In the genomic region with DNA sequence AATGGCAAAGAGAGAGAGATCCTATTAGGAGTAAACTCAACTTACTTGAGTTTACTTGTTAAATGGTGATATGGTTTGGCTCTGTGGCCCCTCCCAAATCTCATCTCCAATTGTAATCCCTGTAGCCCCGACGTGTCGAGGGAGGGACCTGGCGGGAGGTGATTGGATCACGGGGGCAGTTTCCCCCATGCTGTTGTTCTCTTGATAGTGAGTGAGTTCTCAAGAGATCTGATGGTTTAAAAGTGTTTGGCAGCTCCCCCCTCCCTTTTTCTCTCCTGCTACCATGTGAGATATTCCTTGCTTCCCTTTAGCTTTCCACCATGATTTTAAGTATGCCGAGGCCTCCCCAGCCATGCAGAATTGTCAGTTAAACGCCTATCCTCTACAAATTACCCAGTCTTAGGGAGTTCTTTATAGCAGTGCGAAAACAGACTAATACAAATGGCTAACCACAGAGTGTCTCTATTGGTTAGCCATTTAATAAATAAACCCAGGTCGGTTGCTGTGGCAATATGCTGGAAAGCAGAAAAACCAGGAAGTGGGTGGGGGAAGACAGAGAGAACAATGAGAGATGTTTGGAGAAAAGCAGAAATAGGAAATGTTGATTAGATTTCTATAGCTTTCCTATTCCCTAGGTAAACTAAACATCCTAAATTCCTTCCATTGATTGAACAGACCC, we compare ENCODE assay signal across 1 cellular context.
TF ChIP-seq lines count a peak whose summit lies in the region.

No MANE protein-coding gene starts in this region.

TF ChIP-seq in K562, 482 proteins besides CTCF, POLR2A, EP300 and RAD21 (continued from another document):
- TF ChIP-seq RBM17 (IDR thresholded peaks at IDR 0.05; ENCODE audit: borderline replicate concordance, low read depth, low read length), result no peak
- TF ChIP-seq, protein P1, sequence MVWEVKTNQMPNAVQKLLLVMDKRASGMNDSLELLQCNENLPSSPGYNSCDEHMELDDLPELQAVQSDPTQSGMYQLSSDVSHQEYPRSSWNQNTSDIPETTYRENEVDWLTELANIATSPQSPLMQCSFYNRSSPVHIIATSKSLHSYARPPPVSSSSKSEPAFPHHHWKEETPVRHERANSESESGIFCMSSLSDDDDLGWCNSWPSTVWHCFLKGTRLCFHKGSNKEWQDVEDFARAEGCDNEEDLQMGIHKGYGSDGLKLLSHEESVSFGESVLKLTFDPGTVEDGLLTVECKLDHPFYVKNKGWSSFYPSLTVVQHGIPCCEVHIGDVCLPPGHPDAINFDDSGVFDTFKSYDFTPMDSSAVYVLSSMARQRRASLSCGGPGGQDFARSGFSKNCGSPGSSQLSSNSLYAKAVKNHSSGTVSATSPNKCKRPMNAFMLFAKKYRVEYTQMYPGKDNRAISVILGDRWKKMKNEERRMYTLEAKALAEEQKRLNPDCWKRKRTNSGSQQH (CRISPR knock-in tag; IDR thresholded peaks at IDR 0.05), result no peak
- TF ChIP-seq MAFF (IDR thresholded peaks at IDR 0.05; ENCODE audit: low read length), result no peak
- no peak for TF ChIP-seq SUPT5H (IDR thresholded peaks at IDR 0.05)
- TF ChIP-seq SREBF2 (CRISPR knock-in tag; IDR thresholded peaks at IDR 0.05), result no peak
- peak; percentile 69 for TF ChIP-seq RFX1 (IDR thresholded peaks at IDR 0.05)
- no peak for TF ChIP-seq CREBBP (IDR thresholded peaks at IDR 0.05; ENCODE audit: low read depth, low read length)
- no peak for TF ChIP-seq ZC3H8 (IDR thresholded peaks at IDR 0.05)
- TF ChIP-seq EP400 (IDR thresholded peaks at IDR 0.05), result 0 out of 2 replicates have a peak, but pooled peaks have one; percentile 24
- peak; percentile 32; the same call in 1 of the 2 replicates for TF ChIP-seq SMARCE1 (IDR thresholded peaks at IDR 0.05)
- no peak for TF ChIP-seq CTBP1 (IDR thresholded peaks at IDR 0.05; ENCODE audit: borderline replicate concordance)
- TF ChIP-seq, protein P2, sequence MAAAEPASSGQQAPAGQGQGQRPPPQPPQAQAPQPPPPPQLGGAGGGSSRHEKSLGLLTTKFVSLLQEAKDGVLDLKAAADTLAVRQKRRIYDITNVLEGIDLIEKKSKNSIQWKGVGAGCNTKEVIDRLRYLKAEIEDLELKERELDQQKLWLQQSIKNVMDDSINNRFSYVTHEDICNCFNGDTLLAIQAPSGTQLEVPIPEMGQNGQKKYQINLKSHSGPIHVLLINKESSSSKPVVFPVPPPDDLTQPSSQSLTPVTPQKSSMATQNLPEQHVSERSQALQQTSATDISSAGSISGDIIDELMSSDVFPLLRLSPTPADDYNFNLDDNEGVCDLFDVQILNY (CRISPR knock-in tag; IDR thresholded peaks at IDR 0.05), result no peak
- peak; percentile 85 for TF ChIP-seq SPI1 (IDR thresholded peaks at IDR 0.05; ENCODE audit: borderline replicate concordance, low read depth, low read length)
- TF ChIP-seq, protein P3, sequence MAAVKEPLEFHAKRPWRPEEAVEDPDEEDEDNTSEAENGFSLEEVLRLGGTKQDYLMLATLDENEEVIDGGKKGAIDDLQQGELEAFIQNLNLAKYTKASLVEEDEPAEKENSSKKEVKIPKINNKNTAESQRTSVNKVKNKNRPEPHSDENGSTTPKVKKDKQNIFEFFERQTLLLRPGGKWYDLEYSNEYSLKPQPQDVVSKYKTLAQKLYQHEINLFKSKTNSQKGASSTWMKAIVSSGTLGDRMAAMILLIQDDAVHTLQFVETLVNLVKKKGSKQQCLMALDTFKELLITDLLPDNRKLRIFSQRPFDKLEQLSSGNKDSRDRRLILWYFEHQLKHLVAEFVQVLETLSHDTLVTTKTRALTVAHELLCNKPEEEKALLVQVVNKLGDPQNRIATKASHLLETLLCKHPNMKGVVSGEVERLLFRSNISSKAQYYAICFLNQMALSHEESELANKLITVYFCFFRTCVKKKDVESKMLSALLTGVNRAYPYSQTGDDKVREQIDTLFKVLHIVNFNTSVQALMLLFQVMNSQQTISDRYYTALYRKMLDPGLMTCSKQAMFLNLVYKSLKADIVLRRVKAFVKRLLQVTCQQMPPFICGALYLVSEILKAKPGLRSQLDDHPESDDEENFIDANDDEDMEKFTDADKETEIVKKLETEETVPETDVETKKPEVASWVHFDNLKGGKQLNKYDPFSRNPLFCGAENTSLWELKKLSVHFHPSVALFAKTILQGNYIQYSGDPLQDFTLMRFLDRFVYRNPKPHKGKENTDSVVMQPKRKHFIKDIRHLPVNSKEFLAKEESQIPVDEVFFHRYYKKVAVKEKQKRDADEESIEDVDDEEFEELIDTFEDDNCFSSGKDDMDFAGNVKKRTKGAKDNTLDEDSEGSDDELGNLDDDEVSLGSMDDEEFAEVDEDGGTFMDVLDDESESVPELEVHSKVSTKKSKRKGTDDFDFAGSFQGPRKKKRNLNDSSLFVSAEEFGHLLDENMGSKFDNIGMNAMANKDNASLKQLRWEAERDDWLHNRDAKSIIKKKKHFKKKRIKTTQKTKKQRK (IDR thresholded peaks at IDR 0.05; ENCODE audit: borderline replicate concordance, low read depth, low read length), result no peak
- TF ChIP-seq ZSCAN29 (IDR thresholded peaks at IDR 0.05), result no peak
- TF ChIP-seq L3MBTL2 (IDR thresholded peaks at IDR 0.05), result peak; percentile 58; the same call in 1 of the 2 replicates
- no peak for TF ChIP-seq WHSC1 (IDR thresholded peaks at IDR 0.05; ENCODE audit: low read length)
- TF ChIP-seq ZNF644 (tag; IDR thresholded peaks at IDR 0.05; ENCODE audit: low read depth), result no peak
- no peak for TF ChIP-seq YBX1 (IDR thresholded peaks at IDR 0.05)
- TF ChIP-seq HNRNPH1 (optimal IDR thresholded peaks at IDR 0.05; ENCODE audit: low read depth, low read length), result no peak
- no peak for TF ChIP-seq RNF2 (IDR thresholded peaks at IDR 0.05)
- TF ChIP-seq, protein P4, sequence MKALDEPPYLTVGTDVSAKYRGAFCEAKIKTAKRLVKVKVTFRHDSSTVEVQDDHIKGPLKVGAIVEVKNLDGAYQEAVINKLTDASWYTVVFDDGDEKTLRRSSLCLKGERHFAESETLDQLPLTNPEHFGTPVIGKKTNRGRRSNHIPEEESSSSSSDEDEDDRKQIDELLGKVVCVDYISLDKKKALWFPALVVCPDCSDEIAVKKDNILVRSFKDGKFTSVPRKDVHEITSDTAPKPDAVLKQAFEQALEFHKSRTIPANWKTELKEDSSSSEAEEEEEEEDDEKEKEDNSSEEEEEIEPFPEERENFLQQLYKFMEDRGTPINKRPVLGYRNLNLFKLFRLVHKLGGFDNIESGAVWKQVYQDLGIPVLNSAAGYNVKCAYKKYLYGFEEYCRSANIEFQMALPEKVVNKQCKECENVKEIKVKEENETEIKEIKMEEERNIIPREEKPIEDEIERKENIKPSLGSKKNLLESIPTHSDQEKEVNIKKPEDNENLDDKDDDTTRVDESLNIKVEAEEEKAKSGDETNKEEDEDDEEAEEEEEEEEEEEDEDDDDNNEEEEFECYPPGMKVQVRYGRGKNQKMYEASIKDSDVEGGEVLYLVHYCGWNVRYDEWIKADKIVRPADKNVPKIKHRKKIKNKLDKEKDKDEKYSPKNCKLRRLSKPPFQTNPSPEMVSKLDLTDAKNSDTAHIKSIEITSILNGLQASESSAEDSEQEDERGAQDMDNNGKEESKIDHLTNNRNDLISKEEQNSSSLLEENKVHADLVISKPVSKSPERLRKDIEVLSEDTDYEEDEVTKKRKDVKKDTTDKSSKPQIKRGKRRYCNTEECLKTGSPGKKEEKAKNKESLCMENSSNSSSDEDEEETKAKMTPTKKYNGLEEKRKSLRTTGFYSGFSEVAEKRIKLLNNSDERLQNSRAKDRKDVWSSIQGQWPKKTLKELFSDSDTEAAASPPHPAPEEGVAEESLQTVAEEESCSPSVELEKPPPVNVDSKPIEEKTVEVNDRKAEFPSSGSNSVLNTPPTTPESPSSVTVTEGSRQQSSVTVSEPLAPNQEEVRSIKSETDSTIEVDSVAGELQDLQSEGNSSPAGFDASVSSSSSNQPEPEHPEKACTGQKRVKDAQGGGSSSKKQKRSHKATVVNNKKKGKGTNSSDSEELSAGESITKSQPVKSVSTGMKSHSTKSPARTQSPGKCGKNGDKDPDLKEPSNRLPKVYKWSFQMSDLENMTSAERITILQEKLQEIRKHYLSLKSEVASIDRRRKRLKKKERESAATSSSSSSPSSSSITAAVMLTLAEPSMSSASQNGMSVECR (CRISPR knock-in tag; IDR thresholded peaks at IDR 0.05), result no peak
